13 cellular contexts compared by ENCODE assay signal in the genomic region with DNA sequence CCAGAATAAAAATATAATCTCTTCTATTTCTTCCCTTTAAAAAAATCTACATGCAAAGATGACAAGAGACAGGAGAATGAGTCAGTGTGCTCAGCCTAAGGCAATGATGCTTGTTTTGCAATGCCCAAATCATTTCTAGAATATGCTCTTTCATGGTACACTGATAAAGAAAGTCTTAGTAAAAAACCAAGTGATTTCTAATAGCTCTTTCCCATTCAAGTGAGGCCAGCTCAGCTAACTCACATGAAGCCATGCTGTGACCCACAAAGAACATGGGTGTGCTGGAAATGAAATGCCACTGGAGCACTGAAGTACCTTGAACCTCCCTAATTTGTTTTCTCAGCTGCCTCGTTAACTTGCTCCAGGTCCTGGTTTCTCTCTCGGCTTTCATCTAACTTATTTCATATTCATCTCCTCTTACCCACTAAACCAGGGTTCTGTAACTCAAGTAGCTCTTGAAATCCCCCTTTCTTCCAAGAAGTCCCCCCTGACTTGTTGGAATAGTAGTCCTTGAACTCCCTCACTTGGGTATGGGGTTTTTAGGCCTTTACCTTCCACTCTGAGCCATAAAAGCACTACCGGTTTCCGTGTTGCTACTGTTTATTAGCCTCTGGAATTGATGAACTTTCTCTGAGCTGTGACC.
DNase-seq lines count a peak whose midpoint lies in the region; TF ChIP-seq lines count a peak whose summit lies in the region.
"Had no signal": no experiment of that assay in that cellular context is flagged by ENCODE, and none has a peak within 500 bp of the region (broad histone marks: within the 10 kb centered on the region; RNA-seq: fewer than 3 reads in every experiment).

No MANE protein-coding gene starts in this region.

- peaks cover 1 to 4% (median 3%) of the 10 kb centered on the region in 3 donors for H3K27me3 Mint-ChIP-seq in CD14-positive monocyte (ENCODE audit: low read depth in 3 of 3)

- peaks cover 34 to 43% of the 10 kb centered on the region in 2 donors for H3K36me3 Mint-ChIP-seq in CD14-positive monocyte

- H3K27ac Mint-ChIP-seq in CD14-positive monocyte: no peak overlapping the region
- H3K27ac Mint-ChIP-seq: nephron had no signal

- TF ChIP-seq CTCF in GM12865 (IDR thresholded peaks at IDR 0.05; ENCODE audit: insufficient read depth, low read depth, low read length, missing control alignments) (no peak), CD14-positive monocyte (IDR thresholded peaks at IDR 0.05) (no peak)

- H3K4me1 Mint-ChIP-seq in CD14-positive monocyte: peaks cover 6% of the 10 kb centered on the region

- no peak overlapping the region for H3K4me3 ChIP-seq in GM12865 (ENCODE audit: low read depth, low read length)
- H3K4me3 ChIP-seq: gastroesophageal sphincter, MG63, skin epidermis had no signal

- H3K9me3 Mint-ChIP-seq in CD14-positive monocyte: peaks cover 0 to 4% (median 2%) of the 10 kb centered on the region in 7 donors

- intact Hi-C loops in CD14-positive monocyte (cut with micrococcal nuclease): no loop called here

- H3K4me3 Mint-ChIP-seq in CD14-positive monocyte: no peak overlapping the region
- H3K4me3 Mint-ChIP-seq: nephron had no signal

- DNase-seq in COLO829 (ENCODE audit: low spot score) (peak; percentile 51), GM12865 (ENCODE audit: low read depth) (peak; percentile 52), NCI-H345 treated with DMSO at 0.1 percent for 48 hours (lab: John Stamatoyannopoulos, UW; ENCODE audit: unreplicated experiment) (peak; percentile 36), dedifferentiated amniotic fluid mesenchymal stem cell (ENCODE audit: extremely low spot score) (peak; percentile 19), HCEC 1CT (no peak), CD14-positive monocyte (ENCODE audit: low spot score) (no peak), NCI-H146 (lab: John Stamatoyannopoulos, UW) (no peak), NCI-H446 (lab: John Stamatoyannopoulos, UW) (no peak)
- DNase-seq: cerebellar nuclear complex, MG63 had no signal

Comparison
In these comparisons a context has a peak if more than half of its experiments do, and no peak if none do; other contexts are left out.
1. DNase-seq: peak in COLO829 (single experiment), GM12865 (single experiment), NCI-H345 treated with DMSO at 0.1 percent for 48 hours (single experiment) and dedifferentiated amniotic fluid mesenchymal stem cell (single experiment); none in HCEC 1CT (single experiment), CD14-positive monocyte (single experiment), NCI-H146 (single experiment) and NCI-H446 (0 of 2).